ENCODE assay signal across 24 cellular contexts in genomic region chr14:69853774-69854173, GRCh38. TPM values are rescaled to one million over a fixed set of nuclear protein-coding genes. Genes with fewer than 3 reads are reported as not detected.
A peak's percentile ranks its signal among the peaks of the same experiment; 100 is the strongest.
DNase-seq lines count a peak whose midpoint lies in the region; ATAC-seq and FAIRE-seq lines count a peak whose summit lies in the region.
"Had no signal": no experiment of that assay in that cellular context is flagged by ENCODE, and none has a peak within 500 bp of the region (broad histone marks: within the 10 kb centered on the region; RNA-seq: fewer than 3 reads in every experiment).

No MANE protein-coding gene starts in this region.

- no peaks in the 10 kb centered on the region for H3K9me3 ChIP-seq in neuronal stem cell (replicated peaks in 1 of 2; ENCODE audit: control insufficient read depth in 2 of 2, insufficient read depth in 1 of 2, low read depth in 1 of 2, low read length in 2 of 2)
- H3K9me3 ChIP-seq: A549 had no signal

- peak overlapping the region; percentile 83 for H2BK5ac ChIP-seq in neuronal stem cell (ENCODE audit: low read length)

- peak overlapping the region; percentile 76 for H2BK12ac ChIP-seq in neuronal stem cell (ENCODE audit: low read length)

- H3K4me1 Mint-ChIP-seq in activated CD8-positive, alpha-beta memory T cell treated with anti-CD3 and anti-CD28 coated beads, Interleukin-2, amount 10 ng/mL, durations not matched to agents 7 days and 5 days, result no peaks in the 10 kb centered on the region
- H3K4me1 Mint-ChIP-seq: IgD-negative memory B cell had no signal

- H3K4me1 ChIP-seq in neuronal stem cell (ENCODE audit: control insufficient read depth in 2 of 2, insufficient read depth in 1 of 2, low read depth in 1 of 2, low read length in 2 of 2), result peaks cover 0 to 18% of the 10 kb centered on the region in 2 donors
- H3K4me1 ChIP-seq: A549, HAP-1 had no signal

- no peak overlapping the region for H3K4me3 Mint-ChIP-seq in activated CD8-positive, alpha-beta memory T cell treated with anti-CD3 and anti-CD28 coated beads, Interleukin-2, amount 10 ng/mL, durations not matched to agents 7 days and 5 days
- H3K4me3 Mint-ChIP-seq: CD8-positive, alpha-beta T cell; IgD-negative memory B cell had no signal

- H3K4me3 ChIP-seq in neuronal stem cell (ENCODE audit: low read length in 2 of 2), result no peak overlapping the region
- H3K4me3 ChIP-seq: A549, GM12878, GM23248, HAP-1 had no signal

- WGBS in neuronal stem cell (ENCODE audit: extremely low coverage in 2 of 2, insufficient read length in 2 of 2, insufficient replicate concordance in 1 of 2), 2 donors, result no CpG with 5 or more reads among the region's 7 CpGs

- H4K8ac ChIP-seq in neuronal stem cell (ENCODE audit: low read depth, low read length), result peak overlapping the region; percentile 78

- no peak for ATAC-seq in activated CD8-positive, alpha-beta memory T cell treated with anti-CD3 and anti-CD28 coated beads, Interleukin-2, amount 10 ng/mL, durations not matched to agents 7 days and 5 days
- no peak for ATAC-seq in left ventricle myocardium superior
- ATAC-seq: A549; CD8-positive, alpha-beta T cell; GM12878 had no signal

- H3K79me1 ChIP-seq in neuronal stem cell (ENCODE audit: low read depth, low read length), result no peaks in the 10 kb centered on the region

- H3K18ac ChIP-seq in neuronal stem cell (ENCODE audit: low read length), result peak overlapping the region; percentile 53

- H3K9ac ChIP-seq in neuronal stem cell (ENCODE audit: low read depth, low read length, poor library complexity), result peak overlapping the region; percentile 5
- H3K9ac ChIP-seq: GM23248 had no signal

- H3K27me3 ChIP-seq in neuronal stem cell (ENCODE audit: control insufficient read depth in 3 of 3, insufficient read depth in 3 of 3, low read depth in 1 of 3, low read length in 3 of 3), result peaks cover 0 to 25% (median 0%) of the 10 kb centered on the region in 3 experiments

- H3K23ac ChIP-seq in neuronal stem cell (ENCODE audit: low read depth, low read length, poor library complexity), result no peak overlapping the region

- H3K27me3 Mint-ChIP-seq in activated CD8-positive, alpha-beta memory T cell treated with anti-CD3 and anti-CD28 coated beads, Interleukin-2, amount 10 ng/mL, durations not matched to agents 7 days and 5 days, result peaks cover 38% of the 10 kb centered on the region

- DNase-seq in activated CD8-positive, alpha-beta memory T cell treated with anti-CD3 and anti-CD28 coated beads, Interleukin-2, amount 10 ng/mL, durations not matched to agents 7 days and 5 days, result peak; percentile 37
- no peak for DNase-seq in activated CD8-positive, alpha-beta memory T cell treated with anti-CD3 and anti-CD28 coated beads, Interleukin-2, amount 50 U/mL, for 48 hours
- DNase-seq in HTR-8/SVneo (ENCODE audit: insufficient read length, low spot score) (no peak), neuronal stem cell (ENCODE audit: low spot score) (no peak), NCI-H1048 (lab: John Stamatoyannopoulos, UW) (no peak), RKO (ENCODE audit: low spot score) (no peak), left ventricle myocardium superior (no peak)
- DNase-seq: AML-193; Calu3; CD8-positive, alpha-beta T cell; DND-41; EL; GM23248; KBM-7 had no signal

- CTCF ChIA-PET in activated CD8-positive, alpha-beta memory T cell treated with anti-CD3 and anti-CD28 coated beads, Interleukin-2, amount 10 ng/mL, durations not matched to agents 7 days and 5 days (lab: Charles Lee), result interaction anchor here (1.3 kb wide), 1 partner anchor 9 kb away, joined by 3 read pairs; no protein-coding TSS in a partner anchor

- no peaks in the 10 kb centered on the region for H3K36me3 Mint-ChIP-seq in activated CD8-positive, alpha-beta memory T cell treated with anti-CD3 and anti-CD28 coated beads, Interleukin-2, amount 10 ng/mL, durations not matched to agents 7 days and 5 days
- H3K36me3 Mint-ChIP-seq: CD8-positive, alpha-beta T cell; IgD-negative memory B cell had no signal

- no peak overlapping the region for H3K27ac Mint-ChIP-seq in activated CD8-positive, alpha-beta memory T cell treated with anti-CD3 and anti-CD28 coated beads, Interleukin-2, amount 10 ng/mL, durations not matched to agents 7 days and 5 days
- H3K27ac Mint-ChIP-seq: CD8-positive, alpha-beta T cell had no signal

- no peak overlapping the region for H3K14ac ChIP-seq in neuronal stem cell (ENCODE audit: low read length)

- H2AK5ac ChIP-seq in neuronal stem cell (ENCODE audit: low read depth, low read length), result peak overlapping the region; percentile 63

- H3K27ac ChIP-seq in neuronal stem cell (replicated peaks; ENCODE audit: low read length), result no peak overlapping the region
- H3K27ac ChIP-seq: 22Rv1, A549, GM23248, HL-60 had no signal

- H2BK15ac ChIP-seq in neuronal stem cell (ENCODE audit: low read length), result peak overlapping the region; percentile 56

- H4K91ac ChIP-seq in neuronal stem cell (ENCODE audit: low read depth, low read length, poor library complexity), result no peak overlapping the region

- no peak overlapping the region for H3K4ac ChIP-seq in neuronal stem cell (ENCODE audit: low read length)

- FAIRE-seq in HTR-8/SVneo (lab: Jason Lieb, UNC), result peak; percentile 48
- FAIRE-seq: A549, GM12878 had no signal

- no peaks in the 10 kb centered on the region for H3K9me3 Mint-ChIP-seq in activated CD8-positive, alpha-beta memory T cell treated with anti-CD3 and anti-CD28 coated beads, Interleukin-2, amount 10 ng/mL, durations not matched to agents 7 days and 5 days (ENCODE audit: low read depth)
- H3K9me3 Mint-ChIP-seq: CD8-positive, alpha-beta T cell; IgD-negative memory B cell had no signal

- H3K36me3 ChIP-seq in neuronal stem cell (replicated peaks in 1 of 2; ENCODE audit: control insufficient read depth in 2 of 2, insufficient read depth in 2 of 2, low read length in 2 of 2), result no peaks in the 10 kb centered on the region
- H3K36me3 ChIP-seq: HAP-1 had no signal

- intact Hi-C loops in left ventricle myocardium superior (cut with micrococcal nuclease), result no loop called here

- no peak overlapping the region for H2AFZ ChIP-seq in neuronal stem cell (ENCODE audit: low read length)
- H2AFZ ChIP-seq: GM23248 had no signal

- H2BK120ac ChIP-seq in neuronal stem cell (ENCODE audit: low read depth, low read length), result peak overlapping the region; percentile 76

- H3K4me2 ChIP-seq in neuronal stem cell (ENCODE audit: insufficient read depth, low read length, poor library complexity, severe bottlenecking), result no peak overlapping the region
- H3K4me2 ChIP-seq: A549 had no signal

RNA-seq across cellular contexts. Expression of gene SMOC1, which starts 25.4 kb away (rescaled TPM):
- total RNA-seq in activated CD8-positive, alpha-beta memory T cell treated with anti-CD3 and anti-CD28 coated beads, Interleukin-2, amount 10 ng/mL, durations not matched to agents 7 days and 5 days, result not detected
- 180 TPM for polyA plus RNA-seq in neuronal stem cell (2013, experiment 1 of 2)
- 179 TPM for polyA plus RNA-seq in neuronal stem cell (2013, experiment 2 of 2)
- 0.45 TPM for total RNA-seq in left ventricle myocardium superior
- total RNA-seq: CD8-positive, alpha-beta T cell; G401 had no signal
- polyA plus RNA-seq: BJ, IgD-negative memory B cell had no signal

RNA-seq across cellular contexts. Expression of gene SLC10A1, which starts 56.7 kb away (rescaled TPM):
- not detected for total RNA-seq in activated CD8-positive, alpha-beta memory T cell treated with anti-CD3 and anti-CD28 coated beads, Interleukin-2, amount 10 ng/mL, durations not matched to agents 7 days and 5 days
- polyA plus RNA-seq in neuronal stem cell (2013, experiment 1 of 2), result not detected
- not detected for polyA plus RNA-seq in neuronal stem cell (2013, experiment 2 of 2)
- total RNA-seq in left ventricle myocardium superior, result not detected
- total RNA-seq: Calu3; CD8-positive, alpha-beta T cell; G401; GM12878; GM23248; H4; HT1080 had no signal
- polyA plus RNA-seq: A549, BJ, GM23248, IgD-negative memory B cell had no signal
